9 cellular contexts compared by ENCODE assay signal in the genomic region with DNA sequence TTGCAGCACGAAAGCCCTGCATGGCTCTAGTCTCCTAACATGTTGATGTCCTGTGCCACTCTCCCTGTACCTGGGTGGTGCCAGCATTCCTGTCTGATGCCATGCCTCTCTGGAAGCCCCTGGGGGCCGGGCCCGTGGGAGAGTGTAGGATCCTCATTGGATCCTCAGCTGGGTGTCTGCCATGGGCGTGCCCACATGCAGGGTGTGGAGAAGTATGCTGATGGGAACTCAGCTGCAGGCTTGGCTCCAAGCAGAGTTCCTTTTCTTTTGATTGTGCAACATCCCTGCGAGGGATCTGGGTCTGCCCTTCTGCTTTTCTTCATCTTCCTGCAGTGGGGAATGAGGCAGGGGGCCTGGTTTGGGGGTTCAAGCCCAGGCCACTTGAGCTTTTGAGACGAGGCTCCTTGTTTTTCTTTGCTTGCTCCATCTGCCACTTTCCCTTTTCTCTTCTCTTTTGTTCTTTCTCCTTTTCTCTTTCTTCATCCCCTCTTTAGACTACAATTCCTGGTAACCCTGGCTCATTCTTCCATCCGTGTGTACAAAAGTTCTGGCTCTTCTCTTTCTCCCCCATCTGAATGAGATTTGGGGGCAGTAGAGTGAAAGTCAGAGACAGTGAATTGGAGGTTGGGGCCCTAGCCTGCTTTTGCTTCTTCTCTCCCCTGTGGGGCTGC. TPM values are rescaled to one million over a fixed set of nuclear protein-coding genes. Genes with fewer than 3 reads are reported as not detected.
DNase-seq lines count a peak whose midpoint lies in the region; ATAC-seq and TF ChIP-seq lines count a peak whose summit lies in the region.
"Had no signal": no experiment of that assay in that cellular context is flagged by ENCODE, and none has a peak within 500 bp of the region (broad histone marks: within the 10 kb centered on the region; RNA-seq: fewer than 3 reads in every experiment).

No MANE protein-coding gene starts in this region.

- intact Hi-C loops in lower lobe of right lung (cut with DNase I), result no loop called here

- H3K36me3 Mint-ChIP-seq in T-helper 1 cell treated with Interleukin-12 subunit alpha and Interleukin-12 subunit beta and Interleukin-4 antibody, amounts not matched to agents 30 μg/mL and 1 μg/mL, for 36 hours (ENCODE audit: low read depth), result peaks cover 31% of the 10 kb centered on the region

- peak overlapping the region; percentile 47 for H3K27ac Mint-ChIP-seq in T-helper 1 cell treated with Interleukin-12 subunit alpha and Interleukin-12 subunit beta and Interleukin-4 antibody, amounts not matched to agents 30 μg/mL and 1 μg/mL, for 36 hours

- no peak overlapping the region for H3K4me3 Mint-ChIP-seq in T-helper 1 cell treated with Interleukin-12 subunit alpha and Interleukin-12 subunit beta and Interleukin-4 antibody, amounts not matched to agents 30 μg/mL and 1 μg/mL, for 36 hours

- DNase-seq in T-helper 1 cell (no peak), cardiac fibroblast (ENCODE audit: low read depth in 2 of 2) (peak; percentile 62 to 89), lower lobe of right lung (peak; percentile 90), ureter (ENCODE audit: low spot score) (peak; percentile 73), ecto neural progenitor cell (ENCODE audit: low spot score) (no peak)
- DNase-seq: activated T-cell treated with anti-CD3 and anti-CD28 coated beads, Interleukin-2, amount 50 U/mL, for 1 hour had no signal

- H3K9me3 ChIP-seq in lower lobe of right lung, result no peaks in the 10 kb centered on the region

- H3K4me1 Mint-ChIP-seq in T-helper 1 cell treated with Interleukin-12 subunit alpha and Interleukin-12 subunit beta and Interleukin-4 antibody, amounts not matched to agents 30 μg/mL and 1 μg/mL, for 36 hours (ENCODE audit: low read depth), result peaks cover 50% of the 10 kb centered on the region

- no peak for TF ChIP-seq CTCF in cardiac fibroblast (IDR thresholded peaks at IDR 0.05; ENCODE audit: low read depth, low read length)
- no peak for TF ChIP-seq CTCF in lower lobe of right lung (IDR thresholded peaks at IDR 0.05)

- H3K36me3 ChIP-seq in lower lobe of right lung, result no peaks in the 10 kb centered on the region

- H3K27ac ChIP-seq in lower lobe of right lung, result peak overlapping the region; percentile 61

- no peaks in the 10 kb centered on the region for H3K27me3 ChIP-seq in lower lobe of right lung (ENCODE audit: low read depth)

- no peaks in the 10 kb centered on the region for H3K9me3 Mint-ChIP-seq in T-helper 1 cell treated with Interleukin-12 subunit alpha and Interleukin-12 subunit beta and Interleukin-4 antibody, amounts not matched to agents 30 μg/mL and 1 μg/mL, for 36 hours

- peaks cover 75% of the 10 kb centered on the region for H3K4me1 ChIP-seq in lower lobe of right lung

- no peaks in the 10 kb centered on the region for H3K27me3 Mint-ChIP-seq in T-helper 1 cell treated with Interleukin-12 subunit alpha and Interleukin-12 subunit beta and Interleukin-4 antibody, amounts not matched to agents 30 μg/mL and 1 μg/mL, for 36 hours (ENCODE audit: low read depth)

- H3K4me3 ChIP-seq in cardiac fibroblast (replicated peaks in 1 of 2; ENCODE audit: low read depth in 2 of 2, low read length in 2 of 2), result no peak overlapping the region
- no peak overlapping the region for H3K4me3 ChIP-seq in lower lobe of right lung

- peak; percentile 82 to 90 for ATAC-seq in lower lobe of right lung
- ATAC-seq in HG02678 (IDR thresholded peaks at IDR 0.05; ENCODE audit: unreplicated experiment), result no peak
- no peak for ATAC-seq in GM21360 (IDR thresholded peaks at IDR 0.05; ENCODE audit: unreplicated experiment)

RNA-seq across cellular contexts. Expression of a gene that starts 32.9 kb away (rescaled TPM):
- total RNA-seq in lower lobe of right lung (59.6 TPM), ureter (61.9 TPM)

Comparison
In these comparisons a context has a peak if more than half of its experiments do, and no peak if none do; other contexts are left out.
1. DNase-seq: peak in cardiac fibroblast (2 of 2), lower lobe of right lung (single experiment) and ureter (single experiment); none in T-helper 1 cell (0 of 5) and ecto neural progenitor cell (single experiment).
2. ATAC-seq: peak in lower lobe of right lung (2 of 2); none in HG02678 (single experiment) and GM21360 (single experiment).